17 cellular contexts compared by ENCODE assay signal in genomic region chr10:74109452-74109851, GRCh38.
"Had no signal": no experiment of that assay in that cellular context is flagged by ENCODE, and none has a peak within 500 bp of the region (broad histone marks: within the 10 kb centered on the region; RNA-seq: fewer than 3 reads in every experiment).

No MANE protein-coding gene starts in this region.

- H3K4me3 Mint-ChIP-seq: activated B cell treated with CpG ODN at 0.5 μM for 24 hours; activated CD4-positive, alpha-beta T cell treated with anti-CD3 and anti-CD28 coated beads, Interleukin-2, amount 10 ng/mL, durations not matched to agents 7 days and 5 days; brain; stimulated activated naive B cell treated with anti-CD40 and anti-IgM and Interleukin-4, amounts not matched to agents 10 μg/mL and 1 μg/mL and 100 μg/mL, for 72 hours had no signal

- H3K4me1 ChIP-seq: vagina had no signal

- H3K27ac ChIP-seq: epithelial cell of prostate, ovary, tibial nerve, vagina had no signal

- H3K4me3 ChIP-seq: lung, ovary, tibial nerve, vagina had no signal

- DNase-seq: activated B cell treated with CpG ODN at 0.5 μM for 24 hours; activated CD4-positive, alpha-beta T cell treated with anti-CD3 and anti-CD28 coated beads, Interleukin-2, amount 10 ng/mL, durations not matched to agents 7 days and 5 days; activated gamma-delta T cell; activated T-cell treated with anti-CD3 and anti-CD28 coated beads, Interleukin-2, amount 50 U/mL, for 1 hour; amygdala; effector CD8-positive, alpha-beta T cell; left cardiac atrium; midbrain; ovary; stimulated activated CD4-positive, alpha-beta T cell treated with anti-CD3 and anti-CD28 coated beads, Interleukin-2, amount 100 ng/mL, for 48 hours; stimulated activated naive B cell treated with anti-CD40 and anti-IgM and Interleukin-4, amounts not matched to agents 10 μg/mL and 1 μg/mL and 100 μg/mL, for 72 hours had no signal

- H3K27ac Mint-ChIP-seq: activated B cell treated with CpG ODN at 0.5 μM for 24 hours; activated CD4-positive, alpha-beta T cell treated with anti-CD3 and anti-CD28 coated beads, Interleukin-2, amount 10 ng/mL, durations not matched to agents 7 days and 5 days had no signal

- H3K9me3 Mint-ChIP-seq: activated B cell treated with CpG ODN at 0.5 μM for 24 hours; activated CD4-positive, alpha-beta T cell treated with anti-CD3 and anti-CD28 coated beads, Interleukin-2, amount 10 ng/mL, durations not matched to agents 7 days and 5 days; activated naive CD4-positive, alpha-beta T cell treated with anti-CD3 and anti-CD28 coated beads, Interleukin-2, amount 50 U/mL, for 72 hours; brain; stimulated activated naive B cell treated with anti-CD40 and anti-IgM and Interleukin-4, amounts not matched to agents 10 μg/mL and 1 μg/mL and 100 μg/mL, for 72 hours had no signal

- ATAC-seq: activated naive CD4-positive, alpha-beta T cell treated with anti-CD3 and anti-CD28 coated beads, Interleukin-2, amount 50 U/mL, for 72 hours; left cardiac atrium; stimulated activated naive B cell treated with anti-CD40 and anti-IgM and Interleukin-4, amounts not matched to agents 10 μg/mL and 1 μg/mL and 100 μg/mL, for 72 hours had no signal

- H3K27me3 Mint-ChIP-seq: activated B cell treated with CpG ODN at 0.5 μM for 24 hours; activated CD4-positive, alpha-beta T cell treated with anti-CD3 and anti-CD28 coated beads, Interleukin-2, amount 10 ng/mL, durations not matched to agents 7 days and 5 days; stimulated activated naive B cell treated with anti-CD40 and anti-IgM and Interleukin-4, amounts not matched to agents 10 μg/mL and 1 μg/mL and 100 μg/mL, for 72 hours had no signal

- H3K4me1 Mint-ChIP-seq: activated B cell treated with CpG ODN at 0.5 μM for 24 hours; activated CD4-positive, alpha-beta T cell treated with anti-CD3 and anti-CD28 coated beads, Interleukin-2, amount 10 ng/mL, durations not matched to agents 7 days and 5 days had no signal

- H3K9me3 ChIP-seq: ovary, tibial nerve, vagina had no signal

- H3K27me3 ChIP-seq: ovary, tibial nerve, vagina had no signal

- H3K36me3 ChIP-seq: ovary had no signal
